In genomic region chr7:26369519-26370385, GRCh38 we compare ENCODE assay signal across 8 cellular contexts.
A peak's percentile ranks its signal among the peaks of the same experiment; 100 is the strongest.
DNase-seq lines count a peak whose midpoint lies in the region; ATAC-seq, FAIRE-seq and TF ChIP-seq lines count a peak whose summit lies in the region.

No MANE protein-coding gene starts in this region.

- peak; percentile 83 for FAIRE-seq in keratinocyte (lab: Jason Lieb, UNC)

- H4K20me1 ChIP-seq in OCI-LY3 (ENCODE audit: insufficient read depth, low read length) (no peaks in the 10 kb centered on the region), keratinocyte (ENCODE audit: control insufficient read depth, extremely low read depth, insufficient read depth, low read length) (no peaks in the 10 kb centered on the region)

- peak overlapping the region; percentile 15; the same call in 1 of the 2 replicates for H3K4me2 ChIP-seq in OCI-LY3 (ENCODE audit: low read length)
- H3K4me2 ChIP-seq in keratinocyte (ENCODE audit: control insufficient read depth, extremely low read depth, insufficient read depth, low read depth, low read length) = no peak overlapping the region

- POLR2A ChIA-PET in activated naive CD8-positive, alpha-beta T cell treated with anti-CD3 and anti-CD28 coated beads, Interleukin-2, amount 10 ng/mL, durations not matched to agents 7 days and 5 days (lab: Charles Lee) = interaction anchor here (0.6 to 1.8 kb wide), 3 partner anchors 78 to 791 kb away, joined by 3 to 4 read pairs (median 4); partner anchors contain the start of gene SNX10

- in situ Hi-C loops in brain microvascular endothelial cell (cut with HindIII; ENCODE audit: low pct_ligation_motif_present, low sequenced_read_pairs) = loop anchor here (10.0 kb wide), 1 partner anchor 795 kb away; the partner anchor contains the start of gene HOXA9

- no peaks in the 10 kb centered on the region for H3K9me1 ChIP-seq in keratinocyte (ENCODE audit: control insufficient read depth, extremely low read depth, insufficient read depth, low read length)

- no peak for DNase-seq in activated naive CD8-positive, alpha-beta T cell treated with anti-CD3 and anti-CD28 coated beads, Interleukin-2, amount 10 ng/mL, durations not matched to agents 7 days and 5 days
- DNase-seq in activated naive CD8-positive, alpha-beta T cell treated with anti-CD3 and anti-CD28 coated beads for 36 hours = no peak
- DNase-seq in brain microvascular endothelial cell = peak; percentile 41
- DNase-seq in keratinocyte (ENCODE audit: low read depth, low spot score) = no peak
- no peak for DNase-seq in suprapubic skin (ENCODE audit: low spot score in 2 of 2)

- H3K4me1 Mint-ChIP-seq in activated naive CD8-positive, alpha-beta T cell treated with anti-CD3 and anti-CD28 coated beads, Interleukin-2, amount 10 ng/mL, durations not matched to agents 7 days and 5 days = peaks cover 11% of the 10 kb centered on the region
- peaks cover 10% of the 10 kb centered on the region for H3K4me1 Mint-ChIP-seq in activated naive CD8-positive, alpha-beta T cell treated with anti-CD3 and anti-CD28 coated beads for 36 hours

- no peak overlapping the region for H3K9ac ChIP-seq in OCI-LY3 (ENCODE audit: low read length)
- H3K9ac ChIP-seq in keratinocyte (ENCODE audit: control insufficient read depth, extremely low read depth, insufficient read depth, low read length) = no peak overlapping the region

- no peak for TF ChIP-seq POLR2A in suprapubic skin (IDR thresholded peaks at IDR 0.05)

- peak; percentile 66 for TF ChIP-seq CTCF in OCI-LY3 (IDR thresholded peaks at IDR 0.05; ENCODE audit: low read depth, low read length)
- peak; percentile 80 for TF ChIP-seq CTCF in brain microvascular endothelial cell (IDR thresholded peaks at IDR 0.05; ENCODE audit: low read depth, low read length, missing control alignments)
- peak; percentile 45 to 63 (median 52) for TF ChIP-seq CTCF in keratinocyte (optimal IDR thresholded peaks at IDR 0.05 in 1 of 3, IDR thresholded peaks at IDR 0.05 in 1 of 3, conservative IDR thresholded peaks at IDR 0.05 in 1 of 3; ENCODE audit: extremely low read depth in 1 of 3, insufficient read depth in 2 of 3, low read length in 3 of 3)
- peak; percentile 57 to 63 for TF ChIP-seq CTCF in suprapubic skin (IDR thresholded peaks at IDR 0.05)

- TF ChIP-seq EP300 in Ishikawa (IDR thresholded peaks at IDR 0.05; ENCODE audit: borderline replicate concordance) (no peak), suprapubic skin (IDR thresholded peaks at IDR 0.05) (no peak)

- no peak overlapping the region for H3K27ac Mint-ChIP-seq in activated naive CD8-positive, alpha-beta T cell treated with anti-CD3 and anti-CD28 coated beads, Interleukin-2, amount 10 ng/mL, durations not matched to agents 7 days and 5 days
- H3K27ac Mint-ChIP-seq in activated naive CD8-positive, alpha-beta T cell treated with anti-CD3 and anti-CD28 coated beads for 36 hours = no peak overlapping the region

- H3K36me3 Mint-ChIP-seq in activated naive CD8-positive, alpha-beta T cell treated with anti-CD3 and anti-CD28 coated beads, Interleukin-2, amount 10 ng/mL, durations not matched to agents 7 days and 5 days = peaks cover 19% of the 10 kb centered on the region
- H3K36me3 Mint-ChIP-seq in activated naive CD8-positive, alpha-beta T cell treated with anti-CD3 and anti-CD28 coated beads for 36 hours = peaks cover 15% of the 10 kb centered on the region

- H3K79me2 ChIP-seq in OCI-LY3 (ENCODE audit: low read length) (no peaks in the 10 kb centered on the region), keratinocyte (ENCODE audit: control insufficient read depth, insufficient read depth, low read length) (no peaks in the 10 kb centered on the region)

- no peak overlapping the region for H3K27ac ChIP-seq in OCI-LY3 (ENCODE audit: low read length)
- no peak overlapping the region for H3K27ac ChIP-seq in brain microvascular endothelial cell
- H3K27ac ChIP-seq in keratinocyte (ENCODE audit: control insufficient read depth, insufficient read depth, low read length) = no peak overlapping the region
- no peak overlapping the region for H3K27ac ChIP-seq in suprapubic skin

- H3K4me3 Mint-ChIP-seq in activated naive CD8-positive, alpha-beta T cell treated with anti-CD3 and anti-CD28 coated beads, Interleukin-2, amount 10 ng/mL, durations not matched to agents 7 days and 5 days = peak overlapping the region; percentile 57
- no peak overlapping the region for H3K4me3 Mint-ChIP-seq in activated naive CD8-positive, alpha-beta T cell treated with anti-CD3 and anti-CD28 coated beads for 36 hours

- H3K9me3 ChIP-seq in OCI-LY3 (ENCODE audit: insufficient read depth, low read length) (no peaks in the 10 kb centered on the region), keratinocyte (ENCODE audit: control insufficient read depth, low read depth, low read length) (no peaks in the 10 kb centered on the region), suprapubic skin (no peaks in the 10 kb centered on the region)

- dilution Hi-C loops in keratinocyte (cut with MboI; ENCODE audit: extremely low pct_ligation_motif_present, low sequenced_read_pairs) = no loop called here

- no peaks in the 10 kb centered on the region for H3K9me3 Mint-ChIP-seq in activated naive CD8-positive, alpha-beta T cell treated with anti-CD3 and anti-CD28 coated beads, Interleukin-2, amount 10 ng/mL, durations not matched to agents 7 days and 5 days
- no peaks in the 10 kb centered on the region for H3K9me3 Mint-ChIP-seq in activated naive CD8-positive, alpha-beta T cell treated with anti-CD3 and anti-CD28 coated beads for 36 hours

- H3K36me3 ChIP-seq in OCI-LY3 (replicated peaks; ENCODE audit: low read depth, low read length) (no peaks in the 10 kb centered on the region), brain microvascular endothelial cell (replicated peaks) (no peaks in the 10 kb centered on the region), keratinocyte (ENCODE audit: control insufficient read depth in 2 of 2, extremely low read depth in 1 of 2, insufficient read depth in 2 of 2, low read length in 2 of 2) (no peaks in the 10 kb centered on the region), suprapubic skin (no peaks in the 10 kb centered on the region)

- no peak overlapping the region for H2AFZ ChIP-seq in OCI-LY3 (ENCODE audit: low read depth, low read length)
- H2AFZ ChIP-seq in keratinocyte (ENCODE audit: control insufficient read depth, low read length) = no peak overlapping the region

- H3K4me1 ChIP-seq in OCI-LY3 (ENCODE audit: low read length) (peaks cover 16% of the 10 kb centered on the region), keratinocyte (ENCODE audit: control insufficient read depth, extremely low read depth, insufficient read depth, low read length) (no peaks in the 10 kb centered on the region), suprapubic skin (peaks cover 3% of the 10 kb centered on the region)

- whole genome bisulfite sequencing in suprapubic skin = 33% methylated on average over 8 of the region's 8 CpGs

- H3K27me3 Mint-ChIP-seq in activated naive CD8-positive, alpha-beta T cell treated with anti-CD3 and anti-CD28 coated beads, Interleukin-2, amount 10 ng/mL, durations not matched to agents 7 days and 5 days = peaks cover 5% of the 10 kb centered on the region
- peaks cover 8% of the 10 kb centered on the region for H3K27me3 Mint-ChIP-seq in activated naive CD8-positive, alpha-beta T cell treated with anti-CD3 and anti-CD28 coated beads for 36 hours

- no peak overlapping the region for H3K4me3 ChIP-seq in OCI-LY3 (ENCODE audit: low read length)
- H3K4me3 ChIP-seq in brain microvascular endothelial cell (ENCODE audit: low read depth, low read length) = no peak overlapping the region
- H3K4me3 ChIP-seq in keratinocyte (ENCODE audit: control insufficient read depth in 2 of 3, extremely low read depth in 1 of 3, insufficient read depth in 2 of 3, low read depth in 1 of 3, low read length in 3 of 3) = no peak overlapping the region
- no peak overlapping the region for H3K4me3 ChIP-seq in suprapubic skin

- H3K27me3 ChIP-seq in OCI-LY3 (ENCODE audit: low read depth, low read length) (no peaks in the 10 kb centered on the region), brain microvascular endothelial cell (replicated peaks) (peaks cover 24% of the 10 kb centered on the region), keratinocyte (ENCODE audit: control insufficient read depth, extremely low read depth, insufficient read depth, low read length) (no peaks in the 10 kb centered on the region), suprapubic skin (peaks cover 59% of the 10 kb centered on the region)

- ATAC-seq in activated naive CD8-positive, alpha-beta T cell treated with anti-CD3 and anti-CD28 coated beads, Interleukin-2, amount 10 ng/mL, durations not matched to agents 7 days and 5 days (ENCODE audit: low read depth) = peak; percentile 65
- ATAC-seq in HG03175 (IDR thresholded peaks at IDR 0.05; ENCODE audit: unreplicated experiment) = no peak

- TF ChIP-seq RAD21 in Ishikawa (IDR thresholded peaks at IDR 0.05; ENCODE audit: low read depth) = peak; percentile 77

TF ChIP-seq in Ishikawa, 13 proteins besides CTCF, POLR2A, EP300 and RAD21 (continues in another document):
- no peak for TF ChIP-seq FOXM1 (IDR thresholded peaks at IDR 0.05; ENCODE audit: borderline replicate concordance, low read depth)
- no peak for TF ChIP-seq CEBPB (IDR thresholded peaks at IDR 0.05)
- no peak for TF ChIP-seq TEAD4 (IDR thresholded peaks at IDR 0.05)
- no peak for TF ChIP-seq YY1 (IDR thresholded peaks at IDR 0.05; ENCODE audit: low read depth)
- TF ChIP-seq TCF12 (IDR thresholded peaks at IDR 0.05; ENCODE audit: low read depth) = no peak
- no peak for TF ChIP-seq NFIC (IDR thresholded peaks at IDR 0.05)
- TF ChIP-seq MAX (IDR thresholded peaks at IDR 0.05) = no peak
- TF ChIP-seq USF1 (IDR thresholded peaks at IDR 0.05) = no peak
- no peak for TF ChIP-seq EGR1 (IDR thresholded peaks at IDR 0.05)
- no peak for TF ChIP-seq TAF1 (IDR thresholded peaks at IDR 0.05; ENCODE audit: low read depth)
- no peak for TF ChIP-seq CREB1 (IDR thresholded peaks at IDR 0.05; ENCODE audit: low read depth)
